ENCODE assay signal across 26 cellular contexts in genomic region chr2:205052781-205053180, GRCh38.
"Had no signal": no experiment of that assay in that cellular context is flagged by ENCODE, and none has a peak within 500 bp of the region (broad histone marks: within the 10 kb centered on the region; RNA-seq: fewer than 3 reads in every experiment).

No MANE protein-coding gene starts in this region.

- H3K4me3 Mint-ChIP-seq: immature natural killer cell; naive thymus-derived CD4-positive, alpha-beta T cell; natural killer cell treated with Interleukin-12 subunit alpha and Interleukin-12 subunit beta and Interleukin-15 and Interleukin-18, amount 100 ng/mL, for 72 hours; stimulated activated effector memory CD8-positive, alpha-beta T cell treated with anti-CD3 and anti-CD28 coated beads, Interleukin-12 subunit alpha, Interleukin-12 subunit beta, amount 100 ng/mL, for 72 hours; stimulated activated naive CD8-positive, alpha-beta T cell treated with anti-CD3 and anti-CD28 coated beads, Interleukin-15, Interleukin-2, amounts not matched to agents 100 ng/mL and 50 ng/mL, for 24 hours; type B pancreatic cell had no signal

- H3K4me1 ChIP-seq: spleen, suprapubic skin, tibial artery had no signal

- H3K27me3 ChIP-seq: ovary, sigmoid colon, spleen, suprapubic skin, tibial artery, uterus had no signal

- H3K27me3 Mint-ChIP-seq: naive thymus-derived CD4-positive, alpha-beta T cell; progenitor cell of endocrine pancreas; stimulated activated naive CD8-positive, alpha-beta T cell treated with anti-CD3 and anti-CD28 coated beads, Interleukin-15, Interleukin-2, amounts not matched to agents 100 ng/mL and 50 ng/mL, for 24 hours; type B pancreatic cell had no signal

- ATAC-seq: left colon; mucosa of descending colon; naive thymus-derived CD4-positive, alpha-beta T cell; natural killer cell treated with Interleukin-12 subunit alpha and Interleukin-12 subunit beta and Interleukin-15 and Interleukin-18, amount 100 ng/mL, for 72 hours; right cardiac atrium; stimulated activated effector memory CD8-positive, alpha-beta T cell treated with anti-CD3 and anti-CD28 coated beads, Interleukin-12 subunit alpha, Interleukin-12 subunit beta, amount 100 ng/mL, for 72 hours had no signal

- H3K9me3 ChIP-seq: left ventricle myocardium inferior, mucosa of descending colon, ovary, sigmoid colon, suprapubic skin, thoracic aorta, tibial artery, uterus had no signal

- H3K27ac ChIP-seq: left ventricle myocardium inferior, ovary, sigmoid colon, spleen, suprapubic skin, thoracic aorta, tibial artery, uterus had no signal

- H3K4me3 ChIP-seq: left ventricle myocardium inferior, lung, mucosa of descending colon, ovary, sigmoid colon, spleen, suprapubic skin, thoracic aorta, tibial artery, uterus had no signal

- H3K4me1 Mint-ChIP-seq: immature natural killer cell; stimulated activated effector memory CD8-positive, alpha-beta T cell treated with anti-CD3 and anti-CD28 coated beads, Interleukin-12 subunit alpha, Interleukin-12 subunit beta, amount 100 ng/mL, for 72 hours had no signal

- DNase-seq: hypothalamus; immature natural killer cell; kidney; left colon; left ventricle myocardium inferior; midbrain; mucosa of descending colon; naive thymus-derived CD4-positive, alpha-beta T cell; ovary; retina; right cardiac atrium; sigmoid colon; small intestine; spleen; stimulated activated CD4-positive, alpha-beta T cell treated with anti-CD3 and anti-CD28 coated beads, Interleukin-4, amount 100 ng/mL, for 24 hours; stimulated activated naive CD4-positive, alpha-beta T cell; tibial artery; uterus had no signal

- H3K27ac Mint-ChIP-seq: immature natural killer cell; natural killer cell treated with Interleukin-12 subunit alpha and Interleukin-12 subunit beta and Interleukin-15 and Interleukin-18, amount 100 ng/mL, for 72 hours; progenitor cell of endocrine pancreas; stimulated activated effector memory CD8-positive, alpha-beta T cell treated with anti-CD3 and anti-CD28 coated beads, Interleukin-12 subunit alpha, Interleukin-12 subunit beta, amount 100 ng/mL, for 72 hours; stimulated activated naive CD8-positive, alpha-beta T cell treated with anti-CD3 and anti-CD28 coated beads, Interleukin-15, Interleukin-2, amounts not matched to agents 100 ng/mL and 50 ng/mL, for 24 hours; type B pancreatic cell had no signal

- H3K36me3 Mint-ChIP-seq: immature natural killer cell; stimulated activated effector memory CD8-positive, alpha-beta T cell treated with anti-CD3 and anti-CD28 coated beads, Interleukin-12 subunit alpha, Interleukin-12 subunit beta, amount 100 ng/mL, for 72 hours had no signal

- H3K36me3 ChIP-seq: ovary, spleen, suprapubic skin, thoracic aorta, uterus had no signal
